ENCODE assay signal across 11 cellular contexts in the genomic region with DNA sequence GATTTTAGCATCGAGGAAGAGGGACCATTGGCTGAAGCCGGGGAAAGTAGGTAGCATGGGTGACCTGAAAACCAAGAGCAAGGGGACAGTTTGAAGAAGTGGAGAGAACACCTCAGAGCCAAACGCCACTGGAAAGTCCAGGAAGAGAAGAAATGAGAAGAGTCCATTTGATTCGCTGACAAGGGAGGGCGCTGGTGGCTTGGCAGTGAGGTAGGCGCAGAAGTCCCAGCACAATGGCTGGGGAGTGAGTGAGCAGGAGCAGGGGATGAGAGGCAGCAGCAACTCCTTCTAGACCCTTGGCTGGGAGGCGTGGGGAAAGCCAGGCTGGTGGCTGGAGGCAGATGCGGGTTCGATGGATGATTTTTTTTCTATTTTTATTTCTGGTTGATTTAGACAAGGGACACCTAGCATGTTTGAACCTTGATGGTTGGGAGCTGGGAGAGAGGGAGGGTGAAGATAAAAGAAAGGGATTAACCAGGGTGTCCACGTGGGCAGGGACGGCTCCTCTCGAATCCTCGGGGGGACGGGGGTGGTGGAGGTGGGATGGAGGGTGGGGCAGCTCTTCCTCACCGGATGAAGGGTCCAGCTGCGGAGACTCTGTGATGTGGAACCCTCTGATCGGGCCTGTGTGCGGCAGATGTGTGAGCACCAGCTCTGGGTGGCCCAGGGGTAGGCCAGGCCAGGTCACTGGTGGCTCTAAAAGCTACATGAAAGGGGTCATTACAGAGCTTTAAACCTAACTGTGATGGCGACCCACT.
A peak's percentile ranks its signal among the peaks of the same experiment; 100 is the strongest.
DNase-seq lines count a peak whose midpoint lies in the region; ATAC-seq and TF ChIP-seq lines count a peak whose summit lies in the region.
"Had no signal": no experiment of that assay in that cellular context is flagged by ENCODE, and none has a peak within 500 bp of the region (broad histone marks: within the 10 kb centered on the region; RNA-seq: fewer than 3 reads in every experiment).

No MANE protein-coding gene starts in this region.

- H3K36me3 ChIP-seq in OCI-LY3 (replicated peaks; ENCODE audit: low read depth, low read length): peaks cover 9% of the 10 kb centered on the region
- H3K36me3 ChIP-seq in spleen: no peaks in the 10 kb centered on the region
- H3K36me3 ChIP-seq: neutrophil, upper lobe of left lung had no signal

- H3K27me3 ChIP-seq in OCI-LY3 (ENCODE audit: low read depth, low read length) (no peaks in the 10 kb centered on the region), spleen (replicated peaks in 1 of 7) (no peaks in the 10 kb centered on the region)
- H3K27me3 ChIP-seq: neutrophil, upper lobe of left lung had no signal

- no peaks in the 10 kb centered on the region; the same call in 1 of the 2 replicates for H3K79me2 ChIP-seq in OCI-LY3 (ENCODE audit: low read length)

- DNase-seq in activated CD4-positive, alpha-beta T cell treated with anti-CD3 and anti-CD28 coated beads for 48 hours: peak; percentile 39
- no peak for DNase-seq in activated CD4-positive, alpha-beta T cell treated with anti-CD3 and anti-CD28 coated beads for 1 hour
- DNase-seq in cerebellar cortex (ENCODE audit: low spot score) (peak; percentile 16), spleen (peak; percentile 67)
- DNase-seq: Right ventricle myocardium superior, upper lobe of left lung had no signal

- no peak overlapping the region for H3K9ac ChIP-seq in OCI-LY3 (ENCODE audit: low read length)

- H2AFZ ChIP-seq in OCI-LY3 (ENCODE audit: low read depth, low read length): no peak overlapping the region

- H3K4me1 ChIP-seq in OCI-LY3 (ENCODE audit: low read length): peaks cover 49% of the 10 kb centered on the region
- peaks cover 0 to 13% (median 5%) of the 10 kb centered on the region in 6 donors for H3K4me1 ChIP-seq in spleen

- ATAC-seq in GM21529 (IDR thresholded peaks at IDR 0.05; ENCODE audit: unreplicated experiment) (no peak), HG03095 (IDR thresholded peaks at IDR 0.05; ENCODE audit: unreplicated experiment) (no peak), GM19397 (IDR thresholded peaks at IDR 0.05; ENCODE audit: unreplicated experiment) (no peak)

- H3K4me2 ChIP-seq in OCI-LY3 (ENCODE audit: low read length): no peak overlapping the region

- H3K9me3 ChIP-seq in OCI-LY3 (ENCODE audit: insufficient read depth, low read length): no peaks in the 10 kb centered on the region
- no peaks in the 10 kb centered on the region for H3K9me3 ChIP-seq in spleen
- H3K9me3 ChIP-seq: neutrophil, upper lobe of left lung had no signal

- peak; percentile 81 for TF ChIP-seq CTCF in OCI-LY3 (IDR thresholded peaks at IDR 0.05; ENCODE audit: low read depth, low read length)
- TF ChIP-seq CTCF in spleen (IDR thresholded peaks at IDR 0.05 in 8 of 11, conservative IDR thresholded peaks at IDR 0.05 in 3 of 11): no peak

- no peaks in the 10 kb centered on the region for H4K20me1 ChIP-seq in OCI-LY3 (ENCODE audit: insufficient read depth, low read length)

- intact Hi-C loops in spleen (cut with DNase I; ENCODE audit: low total_unique reads): loop anchor here (10.0 kb wide), 1 partner anchor 246 kb away; no protein-coding TSS in a partner anchor

- H3K27ac ChIP-seq in OCI-LY3 (ENCODE audit: low read length): no peak overlapping the region
- no peak overlapping the region for H3K27ac ChIP-seq in spleen
- H3K27ac ChIP-seq: neutrophil, upper lobe of left lung had no signal

- TF ChIP-seq POLR2A in spleen (IDR thresholded peaks at IDR 0.05): no peak

- 93 to 97% (median 94%) methylated on average over 18 to 19 of the region's 19 CpGs for WGBS in spleen, 5 donors

- H3K4me3 ChIP-seq in OCI-LY3 (ENCODE audit: low read length) (no peak overlapping the region), spleen (no peak overlapping the region)
- H3K4me3 ChIP-seq: upper lobe of left lung had no signal
